32 cellular contexts compared by ENCODE assay signal in the genomic region with DNA sequence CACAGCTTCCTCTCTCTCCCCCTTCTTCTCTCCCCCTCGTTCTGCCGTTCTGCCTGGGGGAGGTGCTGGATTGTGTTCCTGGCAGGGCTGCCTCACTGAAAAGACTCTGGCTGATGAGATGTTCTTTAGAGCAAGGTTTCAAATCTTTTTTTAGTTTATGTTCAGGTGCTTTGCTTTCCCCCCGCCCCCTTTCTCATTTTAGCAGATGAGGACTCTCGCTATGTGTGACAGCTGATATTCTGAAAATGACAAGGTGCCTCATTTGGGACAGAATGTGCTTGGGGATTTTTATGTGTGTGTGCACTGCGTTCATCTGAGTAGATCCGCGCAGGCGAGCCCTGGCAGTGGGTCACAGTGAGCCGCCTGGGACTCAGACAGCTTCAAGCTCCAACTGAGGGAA.
"Had no signal": no experiment of that assay in that cellular context is flagged by ENCODE, and none has a peak within 500 bp of the region (broad histone marks: within the 10 kb centered on the region; RNA-seq: fewer than 3 reads in every experiment).

No MANE protein-coding gene starts in this region.

- H3K9me3 ChIP-seq: breast epithelium had no signal

- H3K4me1 Mint-ChIP-seq: activated B cell treated with CpG ODN at 0.5 μM for 24 hours; activated CD4-positive, alpha-beta memory T cell treated with anti-CD3 and anti-CD28 coated beads, Interleukin-2, amount 10 ng/mL, durations not matched to agents 7 days and 5 days; activated CD4-positive, alpha-beta T cell treated with anti-CD3 and anti-CD28 coated beads, Interleukin-2, amount 10 ng/mL, durations not matched to agents 7 days and 5 days; activated naive CD4-positive, alpha-beta T cell treated with anti-CD3 and anti-CD28 coated beads, Interleukin-2, amount 10 ng/mL, durations not matched to agents 7 days and 5 days; activated naive CD8-positive, alpha-beta T cell treated with anti-CD3 and anti-CD28 coated beads for 36 hours; activated T-helper 17 cell treated with anti-CD3 and anti-CD28 coated beads, Interleukin-2, amount 50 U/mL, for 72 hours; T-cell had no signal

- H3K27me3 ChIP-seq: breast epithelium had no signal

- H3K4me1 ChIP-seq: breast epithelium had no signal

- DNase-seq: activated B cell treated with CpG ODN at 0.5 μM for 24 hours; activated CD4-positive, alpha-beta memory T cell treated with anti-CD3 and anti-CD28 coated beads, Interleukin-2, amount 10 ng/mL, durations not matched to agents 7 days and 5 days; activated CD4-positive, alpha-beta T cell treated with anti-CD3 and anti-CD28 coated beads for 1 hour; activated CD4-positive, alpha-beta T cell treated with anti-CD3 and anti-CD28 coated beads, Interleukin-2, amount 10 ng/mL, durations not matched to agents 7 days and 5 days; activated gamma-delta T cell treated with Interleukin-2 at 50 U/mL for 16 hours; activated naive CD4-positive, alpha-beta T cell treated with anti-CD3 and anti-CD28 coated beads, Interleukin-2, amount 10 ng/mL, durations not matched to agents 7 days and 5 days; activated naive CD8-positive, alpha-beta T cell treated with anti-CD3 and anti-CD28 coated beads for 36 hours; activated T-cell treated with anti-CD3 and anti-CD28 coated beads for 4 hours; activated T-cell treated with anti-CD3 and anti-CD28 coated beads, Interleukin-2, amount 50 U/mL, for 48 hours; central memory CD4-positive, alpha-beta T cell; IMR-90; Kasumi-1; KBM-7; MV-4-11; NCI-H1092 treated with DMSO at 0.1 percent for 48 hours; NCI-H1417 treated with DMSO at 0.1 percent for 48 hours; NCI-H1694; NCI-H2029; NCI-H2107; NCI-H2171 treated with DMSO at 0.1 percent for 48 hours; NCI-H345; NCI-H510A; NCI-H526 treated with DMSO at 0.1 percent for 48 hours; NCI-H82; NK-92 treated with Interleukin-12 subunit alpha and Interleukin-12 subunit beta, amount 100 ng/mL, for 24 hours; PC-3; SIG-M5; T-cell; T-helper 2 cell; T1000 had no signal

- H3K36me3 Mint-ChIP-seq: activated naive CD4-positive, alpha-beta T cell treated with anti-CD3 and anti-CD28 coated beads, Interleukin-2, amount 10 ng/mL, durations not matched to agents 7 days and 5 days; activated naive CD8-positive, alpha-beta T cell treated with anti-CD3 and anti-CD28 coated beads for 36 hours; T-cell had no signal

- H3K36me3 ChIP-seq: breast epithelium had no signal

- H3K4me3 Mint-ChIP-seq: activated B cell treated with CpG ODN at 0.5 μM for 24 hours; activated CD4-positive, alpha-beta memory T cell treated with anti-CD3 and anti-CD28 coated beads, Interleukin-2, amount 10 ng/mL, durations not matched to agents 7 days and 5 days; activated CD4-positive, alpha-beta T cell treated with anti-CD3 and anti-CD28 coated beads, Interleukin-2, amount 10 ng/mL, durations not matched to agents 7 days and 5 days; activated naive CD4-positive, alpha-beta T cell treated with anti-CD3 and anti-CD28 coated beads, Interleukin-2, amount 10 ng/mL, durations not matched to agents 7 days and 5 days; activated naive CD8-positive, alpha-beta T cell treated with anti-CD3 and anti-CD28 coated beads for 36 hours; activated T-helper 17 cell treated with anti-CD3 and anti-CD28 coated beads, Interleukin-2, amount 50 U/mL, for 72 hours; T-cell had no signal

- H3K9me3 Mint-ChIP-seq: activated B cell treated with CpG ODN at 0.5 μM for 24 hours; activated CD4-positive, alpha-beta T cell treated with anti-CD3 and anti-CD28 coated beads, Interleukin-2, amount 10 ng/mL, durations not matched to agents 7 days and 5 days; activated naive CD4-positive, alpha-beta T cell treated with anti-CD3 and anti-CD28 coated beads, Interleukin-2, amount 10 ng/mL, durations not matched to agents 7 days and 5 days; activated naive CD8-positive, alpha-beta T cell treated with anti-CD3 and anti-CD28 coated beads for 36 hours; activated T-helper 17 cell treated with anti-CD3 and anti-CD28 coated beads, Interleukin-2, amount 50 U/mL, for 72 hours; T-cell had no signal

- H3K27me3 Mint-ChIP-seq: activated CD4-positive, alpha-beta memory T cell treated with anti-CD3 and anti-CD28 coated beads, Interleukin-2, amount 10 ng/mL, durations not matched to agents 7 days and 5 days; activated CD4-positive, alpha-beta T cell treated with anti-CD3 and anti-CD28 coated beads, Interleukin-2, amount 10 ng/mL, durations not matched to agents 7 days and 5 days had no signal

- H3K27ac Mint-ChIP-seq: activated B cell treated with CpG ODN at 0.5 μM for 24 hours; activated CD4-positive, alpha-beta memory T cell treated with anti-CD3 and anti-CD28 coated beads, Interleukin-2, amount 10 ng/mL, durations not matched to agents 7 days and 5 days; activated CD4-positive, alpha-beta T cell treated with anti-CD3 and anti-CD28 coated beads, Interleukin-2, amount 10 ng/mL, durations not matched to agents 7 days and 5 days; activated naive CD4-positive, alpha-beta T cell treated with anti-CD3 and anti-CD28 coated beads, Interleukin-2, amount 10 ng/mL, durations not matched to agents 7 days and 5 days; activated naive CD8-positive, alpha-beta T cell treated with anti-CD3 and anti-CD28 coated beads for 36 hours; activated T-helper 17 cell treated with anti-CD3 and anti-CD28 coated beads, Interleukin-2, amount 50 U/mL, for 72 hours; T-cell had no signal

- H3K27ac ChIP-seq: breast epithelium had no signal

- H3K4me3 ChIP-seq: breast epithelium had no signal
